Comparison of ENCODE assay signal across 8 cellular contexts in genomic region chr17:18038861-18039534, GRCh38. TPM values are rescaled to one million over a fixed set of nuclear protein-coding genes. Genes with fewer than 3 reads are reported as not detected.
DNase-seq lines count a peak whose midpoint lies in the region; ATAC-seq and TF ChIP-seq lines count a peak whose summit lies in the region.

Gene ATPAF2, minus strand, starts transcription at chr17:18039168. Its CDS starts 155 bp downstream, at chr17:18039013.
Gene GID4, plus strand, starts transcription at chr17:18039408. Its CDS starts 57 bp downstream, at chr17:18039465.

- TF ChIP-seq CTCF in right atrium auricular region (IDR thresholded peaks at IDR 0.05) (no peak), psoas muscle (IDR thresholded peaks at IDR 0.05) (no peak)

- ATAC-seq in GM18499 (IDR thresholded peaks at IDR 0.05; ENCODE audit: insufficient read depth, unreplicated experiment) (peak; percentile 63), HG02938 (IDR thresholded peaks at IDR 0.05; ENCODE audit: unreplicated experiment) (peak; percentile 91), psoas muscle (peak; percentile 93 to 94 (median 93))

- peak within 1 kb of the TSS; percentile 80 to 87 for H3K4me3 ChIP-seq in right atrium auricular region
- peak within 1 kb of the TSS; percentile 90 for H3K4me3 ChIP-seq in psoas muscle
- peak within 1 kb of the TSS; percentile 94 for H3K4me3 ChIP-seq in urinary bladder (ENCODE audit: low read depth, low read length)

- H3K27me3 ChIP-seq in right atrium auricular region (no peaks in the 10 kb centered on the region), psoas muscle (ENCODE audit: insufficient read depth in 3 of 3, low read length in 2 of 3) (no peaks in the 10 kb centered on the region)

- H3K4me1 ChIP-seq in right atrium auricular region (peaks cover 0 to 43% of the 10 kb centered on the region in 2 donors), psoas muscle (peaks cover 39% of the 10 kb centered on the region), urinary bladder (ENCODE audit: insufficient read depth) (no peaks in the 10 kb centered on the region)

- WGBS in psoas muscle, 3 donors = 0 to 1% (median 1%) methylated on average over 59 to 67 of the region's 67 CpGs
- WGBS in urinary bladder = under 1% methylated on average over 67 of the region's 67 CpGs

- DNase-seq in NCI-H187 (lab: John Stamatoyannopoulos, UW) (peak; percentile 84 to 91), T-helper 2 cell (peak; percentile 99 to 100 (median 100)), anterior cingulate cortex (lab: John Stamatoyannopoulos, UW) (peak; percentile 64 to 100 (median 99)), right atrium auricular region (ENCODE audit: low spot score) (peak; percentile 100), psoas muscle (peak; percentile 100)

- H3K9me3 ChIP-seq in right atrium auricular region (no peaks in the 10 kb centered on the region), psoas muscle (no peaks in the 10 kb centered on the region)

- H3K27ac ChIP-seq in right atrium auricular region (peak within 1 kb of the TSS; percentile 88 to 89), psoas muscle (peak within 1 kb of the TSS; percentile 90), urinary bladder (ENCODE audit: low read depth) (peak within 1 kb of the TSS; percentile 56)

- no peaks in the 10 kb centered on the region for H3K36me3 ChIP-seq in right atrium auricular region
- H3K36me3 ChIP-seq in psoas muscle (ENCODE audit: insufficient read depth in 1 of 2, low read depth in 1 of 2) = no peaks in the 10 kb centered on the region
- H3K36me3 ChIP-seq in urinary bladder (ENCODE audit: insufficient read depth) = no peaks in the 10 kb centered on the region

- intact Hi-C loops in psoas muscle (cut with DNase I) = loop anchor here (5.0 to 10.0 kb wide), 5 partner anchors 114 to 354 kb away; partner anchors contain the start of gene RAI1 (in 1 of the 2)

RNA-seq across cellular contexts. Expression of gene ATPAF2, which starts in this region (rescaled TPM):
- total RNA-seq in right atrium auricular region (10 to 100 TPM; 11.1 to 47.0 TPM), psoas muscle (10 to 100 TPM; 23.9 to 39.7 (median 30.4) TPM), urinary bladder (15.9 TPM)
- polyA plus RNA-seq in psoas muscle (10 to 100 TPM; 16.5 to 34.9 (median 23.0) TPM), urinary bladder (17.3 TPM)

RNA-seq across cellular contexts. Expression of gene GID4, which starts in this region (rescaled TPM):
- total RNA-seq in right atrium auricular region = 10 to 100 TPM; 14.0 to 22.1 TPM
- 10 to 100 TPM; 22.4 to 39.6 (median 38.5) TPM for total RNA-seq in psoas muscle
- 10 to 100 TPM; 10.8 to 55.2 (median 20.0) TPM for polyA plus RNA-seq in psoas muscle
- total RNA-seq in urinary bladder = 9.5 TPM
- polyA plus RNA-seq in urinary bladder = 14.6 TPM

Comparison
In these comparisons a context has a peak if more than half of its experiments do, and no peak if none do; other contexts are left out.
1. Peak in every context shown above with its lines: DNase-seq, ATAC-seq, H3K4me3 ChIP-seq and H3K27ac ChIP-seq.